Comparison of ENCODE assay signal across 1 cellular context in the genomic region with DNA sequence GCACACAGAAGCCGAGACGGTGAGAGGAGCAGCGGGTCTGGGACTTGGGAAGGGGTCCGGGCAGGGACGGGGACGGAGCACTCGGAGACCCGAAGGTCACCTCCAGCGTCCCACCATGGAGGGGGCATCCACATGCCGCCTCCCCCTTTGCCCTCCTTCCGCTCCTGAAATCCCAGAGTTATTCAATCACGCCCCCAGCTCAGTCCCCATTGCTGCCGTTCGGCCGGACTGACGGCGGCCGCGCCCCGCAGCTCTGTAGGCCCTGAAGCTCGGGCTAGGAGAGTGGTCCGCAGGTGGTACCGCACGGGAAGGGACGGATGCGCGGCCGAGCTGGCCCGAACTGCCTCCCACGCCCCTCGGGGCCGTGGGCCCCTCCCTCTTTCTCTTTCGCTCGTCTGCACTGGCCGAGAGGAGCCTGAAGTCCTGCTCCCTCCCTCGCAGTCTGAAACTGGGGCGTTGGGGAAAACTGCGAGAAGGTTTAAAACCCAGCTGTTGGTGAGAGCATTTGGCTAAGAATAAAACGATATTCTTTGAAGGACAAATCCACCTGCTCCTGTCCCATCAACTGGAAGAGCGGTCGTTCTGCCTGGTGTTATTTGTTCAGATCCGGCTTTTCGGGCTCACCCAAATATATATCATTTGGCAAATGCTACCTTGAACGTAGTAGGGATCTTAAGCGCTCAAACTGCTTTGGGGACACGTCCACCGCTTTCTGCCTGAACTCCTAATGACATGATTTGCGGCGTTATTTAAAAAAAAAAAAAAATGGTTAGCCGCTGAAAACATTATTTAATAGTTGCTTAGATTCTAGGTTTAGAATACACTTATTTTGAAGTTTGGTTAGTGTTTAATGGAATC.
TF ChIP-seq lines count a peak whose summit lies in the region.

No MANE protein-coding gene starts in this region.

TF ChIP-seq in K562, 482 proteins besides CTCF, POLR2A, EP300 and RAD21 (continued from another document):
- TF ChIP-seq CBFA2T3 (IDR thresholded peaks at IDR 0.05) (no peak), LARP7 (IDR thresholded peaks at IDR 0.05) (0 out of 2 replicates have a peak, but pooled peaks have one; percentile 30), RHOXF2B (CRISPR knock-in tag; conservative IDR thresholded peaks at IDR 0.05) (no peak), MTF1 (CRISPR knock-in tag; IDR thresholded peaks at IDR 0.05; ENCODE audit: borderline replicate concordance) (no peak), NR2C2 (CRISPR knock-in tag; IDR thresholded peaks at IDR 0.05) (no peak; the same call in 1 of the 2 replicates), NR2C2 (tag; IDR thresholded peaks at IDR 0.05) (peak; percentile 67; the same call in 1 of the 2 replicates)
- TF ChIP-seq, protein P1, sequence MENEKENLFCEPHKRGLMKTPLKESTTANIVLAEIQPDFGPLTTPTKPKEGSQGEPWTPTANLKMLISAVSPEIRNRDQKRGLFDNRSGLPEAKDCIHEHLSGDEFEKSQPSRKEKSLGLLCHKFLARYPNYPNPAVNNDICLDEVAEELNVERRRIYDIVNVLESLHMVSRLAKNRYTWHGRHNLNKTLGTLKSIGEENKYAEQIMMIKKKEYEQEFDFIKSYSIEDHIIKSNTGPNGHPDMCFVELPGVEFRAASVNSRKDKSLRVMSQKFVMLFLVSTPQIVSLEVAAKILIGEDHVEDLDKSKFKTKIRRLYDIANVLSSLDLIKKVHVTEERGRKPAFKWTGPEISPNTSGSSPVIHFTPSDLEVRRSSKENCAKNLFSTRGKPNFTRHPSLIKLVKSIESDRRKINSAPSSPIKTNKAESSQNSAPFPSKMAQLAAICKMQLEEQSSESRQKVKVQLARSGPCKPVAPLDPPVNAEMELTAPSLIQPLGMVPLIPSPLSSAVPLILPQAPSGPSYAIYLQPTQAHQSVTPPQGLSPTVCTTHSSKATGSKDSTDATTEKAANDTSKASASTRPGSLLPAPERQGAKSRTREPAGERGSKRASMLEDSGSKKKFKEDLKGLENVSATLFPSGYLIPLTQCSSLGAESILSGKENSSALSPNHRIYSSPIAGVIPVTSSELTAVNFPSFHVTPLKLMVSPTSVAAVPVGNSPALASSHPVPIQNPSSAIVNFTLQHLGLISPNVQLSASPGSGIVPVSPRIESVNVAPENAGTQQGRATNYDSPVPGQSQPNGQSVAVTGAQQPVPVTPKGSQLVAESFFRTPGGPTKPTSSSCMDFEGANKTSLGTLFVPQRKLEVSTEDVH (IDR thresholded peaks at IDR 0.05; ENCODE audit: low read depth, partially characterized antibody) = no peak
